Comparison of ENCODE assay signal across 28 cellular contexts in genomic region chr6:148426317-148426977, GRCh38.
DNase-seq lines count a peak whose midpoint lies in the region; ATAC-seq and TF ChIP-seq lines count a peak whose summit lies in the region.
"Had no signal": no experiment of that assay in that cellular context is flagged by ENCODE, and none has a peak within 500 bp of the region (broad histone marks: within the 10 kb centered on the region; RNA-seq: fewer than 3 reads in every experiment).

No MANE protein-coding gene starts in this region.

- ATAC-seq in heart right ventricle, result peak in 5 of 8 donors; percentile 10 to 38 (median 30)
- no peak for ATAC-seq in Right ventricle myocardium superior (ENCODE audit: poor library complexity)
- ATAC-seq in upper lobe of left lung (ENCODE audit: low FRiP score in 2 of 2), result no peak
- ATAC-seq in psoas muscle, result no peak
- ATAC-seq: gastroesophageal sphincter; K562; naive thymus-derived CD8-positive, alpha-beta T cell; T-cell had no signal

- TF ChIP-seq CTCF in heart right ventricle (IDR thresholded peaks at IDR 0.05) (no peak), glutamatergic neuron (IDR thresholded peaks at IDR 0.05; ENCODE audit: partially characterized antibody, unreplicated experiment) (no peak), upper lobe of left lung (IDR thresholded peaks at IDR 0.05) (no peak), psoas muscle (IDR thresholded peaks at IDR 0.05) (no peak), suprapubic skin (IDR thresholded peaks at IDR 0.05) (no peak), type B pancreatic cell (conservative IDR thresholded peaks at IDR 0.05) (no peak)

- DNase-seq in heart right ventricle (no peak), Right ventricle myocardium superior (no peak), NCI-H69 (lab: John Stamatoyannopoulos, UW) (peak; percentile 19), glutamatergic neuron (no peak), upper lobe of left lung (no peak), psoas muscle (no peak), suprapubic skin (ENCODE audit: low spot score in 2 of 2) (no peak), type B pancreatic cell (ENCODE audit: extremely low spot score, unreplicated experiment) (no peak)
- DNase-seq: activated CD4-positive, alpha-beta T cell treated with anti-CD3 and anti-CD28 coated beads for 48 hours; activated naive CD8-positive, alpha-beta T cell treated with anti-CD3 and anti-CD28 coated beads, Interleukin-2, amount 10 ng/mL, durations not matched to agents 7 days and 5 days; CD4-positive, CD25-positive, alpha-beta regulatory T cell; effector memory CD4-positive, alpha-beta T cell; kidney glomerular epithelial cell; naive thymus-derived CD8-positive, alpha-beta T cell; NCI-H187; NCI-H2227 treated with DMSO at 0.1 percent for 48 hours; NCI-H748 treated with DMSO at 0.1 percent for 48 hours; ovary; right lobe of liver; SHP77 treated with DMSO at 0.1 percent for 48 hours; stomach; T-cell had no signal

- intact Hi-C loops in heart right ventricle (cut with DNase I), result no loop called here
- intact Hi-C loops in Right ventricle myocardium superior (cut with DNase I), result no loop called here
- intact Hi-C loops in psoas muscle (cut with DNase I), result no loop called here

- H3K36me3 Mint-ChIP-seq in glutamatergic neuron (ENCODE audit: unreplicated experiment) (no peaks in the 10 kb centered on the region), type B pancreatic cell (peaks cover 18% of the 10 kb centered on the region)
- H3K36me3 Mint-ChIP-seq: activated naive CD8-positive, alpha-beta T cell treated with anti-CD3 and anti-CD28 coated beads, Interleukin-2, amount 10 ng/mL, durations not matched to agents 7 days and 5 days; CD4-positive, CD25-positive, alpha-beta regulatory T cell; mesothelial cell of epicardium; naive thymus-derived CD8-positive, alpha-beta T cell; T-cell had no signal

- H3K4me1 ChIP-seq in heart right ventricle (peaks cover 4 to 61% (median 23%) of the 10 kb centered on the region in 9 donors), upper lobe of left lung (peaks cover 27 to 52% (median 42%) of the 10 kb centered on the region in 4 donors), psoas muscle (peaks cover 6% of the 10 kb centered on the region), suprapubic skin (peaks cover 4% of the 10 kb centered on the region)
- H3K4me1 ChIP-seq: HAP-1 had no signal

- peaks cover 0 to 3% (median 0%) of the 10 kb centered on the region in 9 donors for H3K36me3 ChIP-seq in heart right ventricle
- no peaks in the 10 kb centered on the region for H3K36me3 ChIP-seq in upper lobe of left lung
- H3K36me3 ChIP-seq in psoas muscle (ENCODE audit: insufficient read depth in 1 of 2, low read depth in 1 of 2), result no peaks in the 10 kb centered on the region
- no peaks in the 10 kb centered on the region for H3K36me3 ChIP-seq in suprapubic skin
- H3K36me3 ChIP-seq: esophagus muscularis mucosa, gastroesophageal sphincter, HAP-1, ovary, right lobe of liver, stomach had no signal

- no peaks in the 10 kb centered on the region for H3K9me3 ChIP-seq in heart right ventricle
- no peaks in the 10 kb centered on the region for H3K9me3 ChIP-seq in upper lobe of left lung
- H3K9me3 ChIP-seq in psoas muscle, result no peaks in the 10 kb centered on the region
- no peaks in the 10 kb centered on the region for H3K9me3 ChIP-seq in suprapubic skin
- H3K9me3 ChIP-seq: esophagus muscularis mucosa, gastroesophageal sphincter, HAP-1, ovary, right lobe of liver, stomach had no signal

- H3K27me3 Mint-ChIP-seq in glutamatergic neuron (ENCODE audit: unreplicated experiment), result no peaks in the 10 kb centered on the region
- no peaks in the 10 kb centered on the region for H3K27me3 Mint-ChIP-seq in type B pancreatic cell

- H3K4me3 Mint-ChIP-seq in glutamatergic neuron (ENCODE audit: unreplicated experiment) (no peak overlapping the region), type B pancreatic cell (no peak overlapping the region)
- H3K4me3 Mint-ChIP-seq: activated naive CD8-positive, alpha-beta T cell treated with anti-CD3 and anti-CD28 coated beads, Interleukin-2, amount 10 ng/mL, durations not matched to agents 7 days and 5 days; mesothelial cell of epicardium; naive thymus-derived CD8-positive, alpha-beta T cell; T-cell had no signal

- H3K27me3 ChIP-seq in heart right ventricle, result no peaks in the 10 kb centered on the region
- no peaks in the 10 kb centered on the region for H3K27me3 ChIP-seq in upper lobe of left lung
- no peaks in the 10 kb centered on the region for H3K27me3 ChIP-seq in psoas muscle (ENCODE audit: insufficient read depth in 3 of 3, low read length in 2 of 3)
- H3K27me3 ChIP-seq in suprapubic skin, result no peaks in the 10 kb centered on the region
- H3K27me3 ChIP-seq: esophagus muscularis mucosa, gastroesophageal sphincter, ovary, right lobe of liver, stomach had no signal

- peak overlapping the region in 6 of 10 donors; percentile 1 to 70 (median 37) for H3K27ac ChIP-seq in heart right ventricle
- peak overlapping the region; percentile 64 to 88 (median 72) for H3K27ac ChIP-seq in upper lobe of left lung
- H3K27ac ChIP-seq in psoas muscle, result no peak overlapping the region
- no peak overlapping the region for H3K27ac ChIP-seq in suprapubic skin
- H3K27ac ChIP-seq: esophagus muscularis mucosa, ovary had no signal

- H3K27ac Mint-ChIP-seq in glutamatergic neuron (ENCODE audit: unreplicated experiment) (peak overlapping the region; percentile 31), type B pancreatic cell (no peak overlapping the region)
- H3K27ac Mint-ChIP-seq: activated naive CD8-positive, alpha-beta T cell treated with anti-CD3 and anti-CD28 coated beads, Interleukin-2, amount 10 ng/mL, durations not matched to agents 7 days and 5 days; activated T-helper 2 cell treated with anti-CD3 and anti-CD28 coated beads, Interferon-gamma antibody, Interleukin-2, Interleukin-4, amounts not matched to agents 10 μg/mL and 5 μg/mL and 100 μg/mL, durations not matched to agents 14 hours and 24 hours and 36 hours; CD4-positive, CD25-positive, alpha-beta regulatory T cell; mesothelial cell of epicardium; naive thymus-derived CD8-positive, alpha-beta T cell; T-cell had no signal

- 56 to 77% methylated on average over 9 of the region's 9 CpGs for WGBS in heart right ventricle, 2 donors
- 60 to 64% methylated on average over 9 of the region's 9 CpGs for WGBS in upper lobe of left lung, 2 donors
- 64 to 75% (median 65%) methylated on average over 9 of the region's 9 CpGs for WGBS in psoas muscle, 3 donors
- 68% methylated on average over 9 of the region's 9 CpGs for WGBS in suprapubic skin

- H3K4me3 ChIP-seq in heart right ventricle, result no peak overlapping the region
- H3K4me3 ChIP-seq in upper lobe of left lung, result no peak overlapping the region
- H3K4me3 ChIP-seq in psoas muscle, result no peak overlapping the region
- H3K4me3 ChIP-seq in suprapubic skin, result no peak overlapping the region
- H3K4me3 ChIP-seq: esophagus muscularis mucosa, gastroesophageal sphincter, HAP-1, K562, ovary, right lobe of liver, stomach had no signal

- H3K9me3 Mint-ChIP-seq in glutamatergic neuron (ENCODE audit: unreplicated experiment) (no peaks in the 10 kb centered on the region), type B pancreatic cell (no peaks in the 10 kb centered on the region)
- H3K9me3 Mint-ChIP-seq: activated naive CD8-positive, alpha-beta T cell treated with anti-CD3 and anti-CD28 coated beads, Interleukin-2, amount 10 ng/mL, durations not matched to agents 7 days and 5 days; activated T-helper 2 cell treated with anti-CD3 and anti-CD28 coated beads, Interferon-gamma antibody, Interleukin-2, Interleukin-4, amounts not matched to agents 10 μg/mL and 5 μg/mL and 100 μg/mL, durations not matched to agents 14 hours and 24 hours and 36 hours; CD4-positive, CD25-positive, alpha-beta regulatory T cell; T-cell had no signal

- TF ChIP-seq POLR2A in upper lobe of left lung (IDR thresholded peaks at IDR 0.05) (no peak), suprapubic skin (IDR thresholded peaks at IDR 0.05) (no peak)

- TF ChIP-seq EP300 in upper lobe of left lung (IDR thresholded peaks at IDR 0.05) (peak in 2 of 4 donors; percentile 36 to 44), suprapubic skin (IDR thresholded peaks at IDR 0.05) (no peak)

- H3K4me1 Mint-ChIP-seq in glutamatergic neuron (ENCODE audit: low read depth, unreplicated experiment) (no peaks in the 10 kb centered on the region), type B pancreatic cell (ENCODE audit: unreplicated experiment) (peaks cover 23% of the 10 kb centered on the region)
- H3K4me1 Mint-ChIP-seq: activated naive CD8-positive, alpha-beta T cell treated with anti-CD3 and anti-CD28 coated beads, Interleukin-2, amount 10 ng/mL, durations not matched to agents 7 days and 5 days; CD4-positive, CD25-positive, alpha-beta regulatory T cell; naive thymus-derived CD8-positive, alpha-beta T cell had no signal

Comparison
In these comparisons a context has a peak if more than half of its experiments do, and no peak if none do; other contexts are left out.
1. ATAC-seq: peak in heart right ventricle (5 of 8); none in Right ventricle myocardium superior (single experiment), upper lobe of left lung (0 of 2) and psoas muscle (0 of 4).
2. H3K27ac ChIP-seq: peak in heart right ventricle (6 of 10) and upper lobe of left lung (4 of 4); none in psoas muscle (single experiment) and suprapubic skin (single experiment).